In the genomic region with DNA sequence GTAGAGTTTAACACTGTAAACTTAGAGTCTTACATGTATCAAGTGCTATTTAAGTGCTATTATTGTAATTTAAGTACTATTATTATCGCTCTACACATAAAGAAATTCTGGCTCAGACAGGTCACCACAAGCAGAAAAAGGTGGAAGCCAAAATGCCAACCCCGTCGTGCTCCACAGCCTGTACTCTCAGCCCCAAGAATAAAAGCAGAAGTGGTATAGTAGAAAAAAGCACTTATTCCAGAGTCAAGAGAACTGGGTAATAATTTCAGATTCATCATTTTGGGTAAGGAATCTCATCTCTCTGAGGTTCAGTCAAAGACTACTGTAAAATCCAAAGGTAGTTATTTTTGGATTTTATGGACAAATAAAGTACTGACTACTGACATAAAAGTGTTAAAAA, we compare ENCODE assay signal across 8 cellular contexts. TPM values are rescaled to one million over a fixed set of nuclear protein-coding genes. Genes with fewer than 3 reads are reported as not detected.
DNase-seq lines count a peak whose midpoint lies in the region; ATAC-seq, FAIRE-seq and TF ChIP-seq lines count a peak whose summit lies in the region.

No MANE protein-coding gene starts in this region.

- H3K9me3 Mint-ChIP-seq in activated naive CD4-positive, alpha-beta T cell treated with anti-CD3 and anti-CD28 coated beads, Interleukin-2, amount 50 U/mL, for 24 hours, result no peaks in the 10 kb centered on the region

- H3K9me3 ChIP-seq in MM.1S (replicated peaks; ENCODE audit: insufficient read depth, low read length) (no peaks in the 10 kb centered on the region), K562 (replicated peaks; ENCODE audit: control insufficient read depth, insufficient read depth, low read depth, low read length) (no peaks in the 10 kb centered on the region), muscle layer of duodenum (ENCODE audit: control insufficient read depth in 1 of 2, low read length in 2 of 2) (no peaks in the 10 kb centered on the region)

- in situ Hi-C loops in K562 (cut with MboI), result no loop called here

- no peaks in the 10 kb centered on the region for H3K9me2 ChIP-seq in MM.1S (replicated peaks; ENCODE audit: insufficient read depth, low read length)

- ATAC-seq in K562, result peak; percentile 23
- ATAC-seq in GM18870 (IDR thresholded peaks at IDR 0.05; ENCODE audit: unreplicated experiment), result no peak

- TF ChIP-seq POLR2A in K562 (conservative IDR thresholded peaks at IDR 0.05), result no peak

- H3K4me2 ChIP-seq in MM.1S (ENCODE audit: low read depth, low read length) (peak overlapping the region; percentile 67), K562 (ENCODE audit: insufficient read depth, low read length) (peak overlapping the region; percentile 97)

- POLR2A ChIA-PET in K562 (lab: Yijun Ruan, JAX), result interaction anchor here (1.5 to 2.7 kb wide), 2 partner anchors 9 to 14 kb away, joined by 3 to 15 read pairs; partner anchors contain the start of gene KPNA5

- H3K27ac ChIP-seq in MM.1S (ENCODE audit: low read length) (no peak overlapping the region), K562 (ENCODE audit: extremely low read depth, low read depth, low read length) (peak overlapping the region; percentile 83), muscle layer of duodenum (ENCODE audit: low read length) (peak overlapping the region; percentile 94)

- H4K20me1 ChIP-seq in MM.1S (ENCODE audit: insufficient read depth, low read length) (peaks cover 8% of the 10 kb centered on the region; the same call in 1 of the 2 replicates), K562 (replicated peaks; ENCODE audit: control insufficient read depth, insufficient read depth, low read length) (no peaks in the 10 kb centered on the region)

- H3K9me1 ChIP-seq in K562 (ENCODE audit: control insufficient read depth, insufficient read depth, low read length), result no peaks in the 10 kb centered on the region

- H3K9ac ChIP-seq in MM.1S (ENCODE audit: low read length) (peak overlapping the region; percentile 86; the same call in 1 of the 2 replicates), K562 (ENCODE audit: insufficient read depth in 1 of 2, low read depth in 2 of 2, low read length in 2 of 2) (peak overlapping the region; percentile 85 to 86)

- no peak for DNase-seq in activated naive CD4-positive, alpha-beta T cell (lab: John Stamatoyannopoulos, UW)
- DNase-seq in MM.1S, result no peak
- DNase-seq in K562 (ENCODE audit: extremely low read depth in 1 of 4, low spot score in 3 of 4), result peak in 1 of 4 experiments; percentile 35
- no peak for DNase-seq in T-helper 9 cell
- no peak for DNase-seq in NCI-H69 (lab: John Stamatoyannopoulos, UW)

- TF ChIP-seq CTCF in MM.1S (IDR thresholded peaks at IDR 0.05; ENCODE audit: low read length) (no peak), K562 (IDR thresholded peaks at IDR 0.05 in 2 of 3, conservative IDR thresholded peaks at IDR 0.05 in 1 of 3; ENCODE audit: insufficient read depth in 2 of 3, low read depth in 1 of 3, low read length in 3 of 3) (no peak)

- H3K79me2 ChIP-seq in MM.1S (ENCODE audit: low read length) (peaks cover 56% of the 10 kb centered on the region), K562 (ENCODE audit: control insufficient read depth, insufficient read depth, low read length) (peaks cover 60% of the 10 kb centered on the region)

- FAIRE-seq in K562 (lab: Jason Lieb, UNC), result no peak

- H3K36me3 Mint-ChIP-seq in activated naive CD4-positive, alpha-beta T cell treated with anti-CD3 and anti-CD28 coated beads, Interleukin-2, amount 50 U/mL, for 24 hours, result peaks cover 6% of the 10 kb centered on the region

- H3K36me3 ChIP-seq in MM.1S (replicated peaks; ENCODE audit: insufficient read depth, low read length), result no peaks in the 10 kb centered on the region
- H3K36me3 ChIP-seq in K562 (ENCODE audit: control insufficient read depth, insufficient read depth, low read length), result peaks cover 3% of the 10 kb centered on the region; the same call in 2 of the 3 replicates
- H3K36me3 ChIP-seq in muscle layer of duodenum (ENCODE audit: control insufficient read depth in 1 of 2, insufficient read depth in 2 of 2, low read length in 2 of 2), result no peaks in the 10 kb centered on the region

- TF ChIP-seq RAD21 in K562 (CRISPR knock-in tag; conservative IDR thresholded peaks at IDR 0.05 in 1 of 2, IDR thresholded peaks at IDR 0.05 in 1 of 2), result no peak

- H3K4me3 ChIP-seq in MM.1S (ENCODE audit: low read length) (peak overlapping the region; percentile 96), K562 (peak overlapping the region; percentile 62), muscle layer of duodenum (ENCODE audit: low read depth in 1 of 2, low read length in 2 of 2) (peak overlapping the region; percentile 81 to 100)

- H3K4me3 Mint-ChIP-seq in activated naive CD4-positive, alpha-beta T cell treated with anti-CD3 and anti-CD28 coated beads, Interleukin-2, amount 50 U/mL, for 24 hours, result peak overlapping the region; percentile 100

- H3K27me3 Mint-ChIP-seq in activated naive CD4-positive, alpha-beta T cell treated with anti-CD3 and anti-CD28 coated beads, Interleukin-2, amount 50 U/mL, for 24 hours, result peaks cover 2% of the 10 kb centered on the region

- H2AFZ ChIP-seq in MM.1S (ENCODE audit: low read length) (no peak overlapping the region), K562 (ENCODE audit: low read depth, low read length) (no peak overlapping the region)

- H3K4me1 Mint-ChIP-seq in activated naive CD4-positive, alpha-beta T cell treated with anti-CD3 and anti-CD28 coated beads, Interleukin-2, amount 50 U/mL, for 24 hours, result peaks cover 45% of the 10 kb centered on the region

- no peak for TF ChIP-seq EP300 in K562 (IDR thresholded peaks at IDR 0.05; ENCODE audit: low read length)

- H3K4me1 ChIP-seq in MM.1S (ENCODE audit: low read length), result peaks cover 14% of the 10 kb centered on the region
- peaks cover 0 to under 1% of the 10 kb centered on the region in 2 experiments; a peak in 3 of 5 replicates for H3K4me1 ChIP-seq in K562 (replicated peaks in 1 of 2; ENCODE audit: control insufficient read depth in 2 of 2, insufficient read depth in 2 of 2, low read length in 2 of 2)
- peaks cover 14 to 21% of the 10 kb centered on the region in 2 donors for H3K4me1 ChIP-seq in muscle layer of duodenum (ENCODE audit: control insufficient read depth in 1 of 2, insufficient read depth in 2 of 2, low read length in 2 of 2)

- no TSS peak for BruUV-seq in K562 (replicated peaks; lab: Mats Ljungman, UMichigan)

- CTCF ChIA-PET in K562 (lab: Yijun Ruan, JAX; ENCODE audit: low intra/inter-chr PET ratio), result no interaction called here

- H3F3A ChIP-seq in MM.1S (ENCODE audit: insufficient read depth, low read length), result 0 out of 2 replicates have a peak, but pooled peaks cover 4% of the 10 kb centered on the region

- H3K27me3 ChIP-seq in MM.1S (replicated peaks; ENCODE audit: insufficient read depth, low read length) (no peaks in the 10 kb centered on the region), K562 (ENCODE audit: control insufficient read depth in 2 of 2, insufficient read depth in 2 of 2, low read length in 2 of 2) (no peaks in the 10 kb centered on the region), muscle layer of duodenum (ENCODE audit: low read depth, low read length) (no peaks in the 10 kb centered on the region)

- intact Hi-C loops in K562 (cut with micrococcal nuclease), result loop anchor here (2.0 kb wide), 1 partner anchor 391 kb away; no protein-coding TSS in a partner anchor

- no peak overlapping the region for H3K27ac Mint-ChIP-seq in activated naive CD4-positive, alpha-beta T cell treated with anti-CD3 and anti-CD28 coated beads, Interleukin-2, amount 50 U/mL, for 24 hours

- WGBS in K562 (ENCODE audit: insufficient coverage, low coverage, missing lambda C conversion rate), result 2% methylated on average over 3 of the region's 3 CpGs

RNA-seq across cellular contexts. Expression of gene ZUP1, which starts 0.9 kb away (rescaled TPM):
- 23.4 and 99.7 TPM in 2 replicates for total RNA-seq in K562 (2011; cell fraction: chromatin; rRNA removed; ENCODE audit: low replicate concordance)
- 12.8 and 18.8 TPM in 2 replicates for total RNA-seq in K562 (2011; cell fraction: nucleolus; rRNA removed)
- 23.4 and 26.0 TPM in 2 replicates for total RNA-seq in K562 (2011; cell fraction: nucleoplasm; rRNA removed)
- 18.3 and 19.1 TPM in 2 replicates for total RNA-seq in K562 (2014; rRNA removed)
- 37.7 and 42.9 TPM in 2 replicates for total RNA-seq in K562 (2014; rRNA removed; fragmentation: Illumina TruSeq; extraction: Trizol)
- 28.6 and 31.8 TPM in 2 replicates for total RNA-seq in K562 (2015; rRNA removed; fragmentation: Illumina TruSeq; extraction: Trizol)
- 20.1 and 25.6 TPM in 2 replicates for total RNA-seq in K562 (2021)
- 35.8 and 39.3 TPM in 2 replicates for polyA plus RNA-seq in K562 (2011; rRNA removed)
- polyA plus RNA-seq in K562 (2011; cell fraction: cytosol; rRNA removed), result 4.5 and 8.0 TPM in 2 replicates
- polyA plus RNA-seq in K562 (2011; cell fraction: nucleus; rRNA removed), result 31.8 and 55.7 TPM in 2 replicates
- 13.7 and 17.0 TPM in 2 replicates for polyA plus RNA-seq in K562 (2012)
- polyA plus RNA-seq in K562 (2014; fragmentation: Illumina TruSeq; extraction: Trizol), result 27.2 and 31.3 TPM in 2 replicates
- polyA plus RNA-seq in K562 (2014; fragmentation: Nextera tagmentation; extraction: Ambion mirVana), result 10 to 100 TPM; 11.8 to 16.2 TPM
- 27.5 and 29.7 TPM in 2 replicates for polyA plus RNA-seq in K562 (2014; rRNA removed)
- polyA minus RNA-seq in K562 (2011; rRNA and poly(A)+ RNA removed), result 23.9 and 31.9 TPM in 2 replicates
- polyA minus RNA-seq in K562 (2011; cell fraction: cytosol; rRNA and poly(A)+ RNA removed), result 11.1 and 11.2 TPM in 2 replicates
- polyA minus RNA-seq in K562 (2011; cell fraction: nucleus; rRNA and poly(A)+ RNA removed), result 22.1 and 40.3 TPM in 2 replicates

RNA-seq across cellular contexts. Expression of gene KPNA5, which starts 13.4 kb away (rescaled TPM):
- 4.2 and 13.2 TPM in 2 replicates for total RNA-seq in K562 (2011; cell fraction: chromatin; rRNA removed; ENCODE audit: low replicate concordance)
- 1.2 and 1.3 TPM in 2 replicates for total RNA-seq in K562 (2011; cell fraction: nucleolus; rRNA removed)
- total RNA-seq in K562 (2011; cell fraction: nucleoplasm; rRNA removed), result 2.1 and 3.7 TPM in 2 replicates
- total RNA-seq in K562 (2014; rRNA removed) (5.4 and 6.3 TPM in 2 replicates), K562 (2014; rRNA removed; fragmentation: Illumina TruSeq; extraction: Trizol) (9.3 and 9.5 TPM in 2 replicates), K562 (2015; rRNA removed; fragmentation: Illumina TruSeq; extraction: Trizol) (9.0 and 10.3 TPM in 2 replicates), K562 (2021) (6.5 and 7.5 TPM in 2 replicates)
- polyA plus RNA-seq in K562 (2011; rRNA removed) (5.2 and 7.0 TPM in 2 replicates), K562 (2014; fragmentation: Illumina TruSeq; extraction: Trizol) (6.5 and 6.9 TPM in 2 replicates), K562 (2014; fragmentation: Nextera tagmentation; extraction: Ambion mirVana) (1 to 10 TPM; 3.2 to 3.3 TPM), K562 (2014; rRNA removed) (3.7 and 4.5 TPM in 2 replicates)
- polyA plus RNA-seq in K562 (2011; cell fraction: cytosol; rRNA removed), result 0.76 and 2.3 TPM in 2 replicates
- polyA plus RNA-seq in K562 (2011; cell fraction: nucleus; rRNA removed), result 3.3 and 4.0 TPM in 2 replicates
- polyA plus RNA-seq in K562 (2012), result 2.9 and 3.0 TPM in 2 replicates
- 10.0 and 13.8 TPM in 2 replicates for polyA minus RNA-seq in K562 (2011; rRNA and poly(A)+ RNA removed)
- polyA minus RNA-seq in K562 (2011; cell fraction: cytosol; rRNA and poly(A)+ RNA removed), result 3.7 and 5.6 TPM in 2 replicates
- 2.7 and 3.4 TPM in 2 replicates for polyA minus RNA-seq in K562 (2011; cell fraction: nucleus; rRNA and poly(A)+ RNA removed)

RNA-seq across cellular contexts. Expression of gene RSPH4A, which starts 51.3 kb away (rescaled TPM):
- 0.18 TPM in 1 of 2 replicates, not detected in the other for total RNA-seq in K562 (2011; cell fraction: chromatin; rRNA removed; ENCODE audit: low replicate concordance)
- not detected in 2 replicates for total RNA-seq in K562 (2011; cell fraction: nucleolus; rRNA removed)
- total RNA-seq in K562 (2011; cell fraction: nucleoplasm; rRNA removed), result 0.46 TPM in 1 of 2 replicates, not detected in the other
- total RNA-seq in K562 (2014; rRNA removed) (0.14 TPM in 1 of 2 replicates, not detected in the other), K562 (2014; rRNA removed; fragmentation: Illumina TruSeq; extraction: Trizol) (0.11 and 0.32 TPM in 2 replicates), K562 (2015; rRNA removed; fragmentation: Illumina TruSeq; extraction: Trizol) (0.29 and 0.30 TPM in 2 replicates), K562 (2021) (0.11 TPM in 2 replicates)
- polyA plus RNA-seq in K562 (2011; rRNA removed) (0.04 and 0.19 TPM in 2 replicates), K562 (2014; fragmentation: Illumina TruSeq; extraction: Trizol) (0.29 and 0.30 TPM in 2 replicates), K562 (2014; fragmentation: Nextera tagmentation; extraction: Ambion mirVana) (under 1 TPM; 0.07 to 0.08 TPM), K562 (2014; rRNA removed) (0.03 and 0.15 TPM in 2 replicates)
- polyA plus RNA-seq in K562 (2011; cell fraction: cytosol; rRNA removed), result 0.10 TPM in 1 of 2 replicates, not detected in the other
- polyA plus RNA-seq in K562 (2011; cell fraction: nucleus; rRNA removed), result 0.33 and 0.42 TPM in 2 replicates
- 0.12 and 0.24 TPM in 2 replicates for polyA plus RNA-seq in K562 (2012)
- polyA minus RNA-seq in K562 (2011; rRNA and poly(A)+ RNA removed), result 0.14 and 0.15 TPM in 2 replicates
- polyA minus RNA-seq in K562 (2011; cell fraction: cytosol; rRNA and poly(A)+ RNA removed), result not detected in 2 replicates
- polyA minus RNA-seq in K562 (2011; cell fraction: nucleus; rRNA and poly(A)+ RNA removed), result 0.13 and 0.33 TPM in 2 replicates
